In the genomic region with DNA sequence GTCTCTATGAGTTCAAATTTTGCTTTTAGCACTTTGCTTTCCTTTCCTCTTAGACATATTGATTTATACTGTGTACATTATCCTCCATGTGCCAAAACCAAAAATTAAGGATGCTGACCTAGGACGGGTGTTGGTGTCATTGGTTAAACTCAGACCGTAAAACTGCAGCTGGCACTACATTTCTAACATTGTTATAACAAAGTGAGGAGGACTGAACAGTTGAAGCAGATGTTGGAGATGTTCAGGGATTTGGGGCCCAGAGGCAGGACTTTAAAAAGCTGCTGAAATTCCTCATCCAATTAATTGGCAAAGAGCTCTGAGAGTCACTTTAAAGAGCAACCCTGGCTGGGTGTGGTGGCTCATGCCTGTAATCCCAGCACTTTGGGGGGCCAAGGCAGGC, we compare ENCODE assay signal across 23 cellular contexts.
"Had no signal": no experiment of that assay in that cellular context is flagged by ENCODE, and none has a peak within 500 bp of the region (broad histone marks: within the 10 kb centered on the region; RNA-seq: fewer than 3 reads in every experiment).

No MANE protein-coding gene starts in this region.

- H3K9me3 ChIP-seq: gastroesophageal sphincter, right atrium auricular region, transverse colon had no signal

- H3K36me3 Mint-ChIP-seq: natural killer cell; stimulated activated naive B cell treated with anti-CD40 and anti-IgM and Interleukin-4, amounts not matched to agents 10 μg/mL and 1 μg/mL and 100 μg/mL, for 72 hours had no signal

- H3K27me3 ChIP-seq: brain microvascular endothelial cell, gastroesophageal sphincter, right atrium auricular region, transverse colon had no signal

- H3K4me3 ChIP-seq: gastroesophageal sphincter, right atrium auricular region, skin epidermis, transverse colon had no signal

- H3K9me3 Mint-ChIP-seq: activated T-helper 1 cell treated with anti-CD3 and anti-CD28 coated beads, Interleukin-12 subunit alpha, Interleukin-12 subunit beta, Interleukin-2, Interleukin-4 antibody, amounts not matched to agents 30 ng/mL and 10 ng/mL and 1 ng/mL, durations not matched to agents 14 hours and 24 hours and 36 hours; stimulated activated naive B cell treated with anti-CD40 and anti-IgM and Interleukin-4, amounts not matched to agents 10 μg/mL and 1 μg/mL and 100 μg/mL, for 72 hours had no signal

- H3K27ac ChIP-seq: brain microvascular endothelial cell, epithelial cell of prostate, skin epidermis, transverse colon had no signal

- H3K36me3 ChIP-seq: brain microvascular endothelial cell, gastroesophageal sphincter, right atrium auricular region, transverse colon had no signal

- DNase-seq: activated CD4-positive, alpha-beta T cell treated with anti-CD3 and anti-CD28 coated beads, Interleukin-2, amount 50 U/mL, for 1 hour; activated CD8-positive, alpha-beta memory T cell treated with anti-CD3 and anti-CD28 coated beads for 24 hours; activated naive CD4-positive, alpha-beta T cell; anterior cingulate cortex; brain microvascular endothelial cell; cortex of kidney; effector memory CD8-positive, alpha-beta T cell; left colon; natural killer cell; nucleus accumbens; stimulated activated CD4-positive, alpha-beta T cell treated with anti-CD3 and anti-CD28 coated beads, Interleukin-15, amount 100 ng/mL, for 24 hours; stimulated activated CD4-positive, alpha-beta T cell treated with anti-CD3 and anti-CD28 coated beads, Interleukin-4, amount 100 ng/mL, for 1 hour; stimulated activated naive B cell treated with anti-CD40 and anti-IgM and Interleukin-4, amounts not matched to agents 10 μg/mL and 1 μg/mL and 100 μg/mL, for 72 hours; substantia nigra; T1000; transverse colon had no signal

- ATAC-seq: activated CD4-positive, CD25-positive, alpha-beta regulatory T cell treated with anti-CD3 and anti-CD28 coated beads, Interleukin-2, amount 50 U/mL, for 24 hours; effector memory CD8-positive, alpha-beta T cell; gastroesophageal sphincter; left colon; natural killer cell; stimulated activated naive B cell treated with anti-CD40 and anti-IgM and Interleukin-4, amounts not matched to agents 10 μg/mL and 1 μg/mL and 100 μg/mL, for 72 hours had no signal

- H3K27me3 Mint-ChIP-seq: progenitor cell of endocrine pancreas; stimulated activated naive B cell treated with anti-CD40 and anti-IgM and Interleukin-4, amounts not matched to agents 10 μg/mL and 1 μg/mL and 100 μg/mL, for 72 hours had no signal

- H3K27ac Mint-ChIP-seq: activated T-helper 1 cell treated with anti-CD3 and anti-CD28 coated beads, Interleukin-12 subunit alpha, Interleukin-12 subunit beta, Interleukin-2, Interleukin-4 antibody, amounts not matched to agents 30 ng/mL and 10 ng/mL and 1 ng/mL, durations not matched to agents 14 hours and 24 hours and 36 hours; effector memory CD8-positive, alpha-beta T cell; natural killer cell; progenitor cell of endocrine pancreas; stimulated activated naive B cell treated with anti-CD40 and anti-IgM and Interleukin-4, amounts not matched to agents 10 μg/mL and 1 μg/mL and 100 μg/mL, for 72 hours had no signal

- H3K4me3 Mint-ChIP-seq: activated T-helper 1 cell treated with anti-CD3 and anti-CD28 coated beads, Interleukin-12 subunit alpha, Interleukin-12 subunit beta, Interleukin-2, Interleukin-4 antibody, amounts not matched to agents 30 ng/mL and 10 ng/mL and 1 ng/mL, durations not matched to agents 14 hours and 24 hours and 36 hours; effector memory CD8-positive, alpha-beta T cell; natural killer cell; stimulated activated naive B cell treated with anti-CD40 and anti-IgM and Interleukin-4, amounts not matched to agents 10 μg/mL and 1 μg/mL and 100 μg/mL, for 72 hours had no signal

- H3K4me1 Mint-ChIP-seq: natural killer cell; stimulated activated naive B cell treated with anti-CD40 and anti-IgM and Interleukin-4, amounts not matched to agents 10 μg/mL and 1 μg/mL and 100 μg/mL, for 72 hours had no signal
